In genomic region chrX:133215747-133216146, GRCh38 we compare ENCODE assay signal across 10 cellular contexts. TPM values are rescaled to one million over a fixed set of nuclear protein-coding genes. Genes with fewer than 3 reads are reported as not detected.
DNase-seq lines count a peak whose midpoint lies in the region; ATAC-seq, FAIRE-seq and TF ChIP-seq lines count a peak whose summit lies in the region.
"Had no signal": no experiment of that assay in that cellular context is flagged by ENCODE, and none has a peak within 500 bp of the region (broad histone marks: within the 10 kb centered on the region; RNA-seq: fewer than 3 reads in every experiment).

No MANE protein-coding gene starts in this region.

- no peak for ATAC-seq in activated CD4-positive, alpha-beta T cell treated with anti-CD3 and anti-CD28 coated beads for 36 hours
- ATAC-seq in HG03097 (IDR thresholded peaks at IDR 0.05; ENCODE audit: low FRiP score, unreplicated experiment): no peak

- DNase-seq in activated CD4-positive, alpha-beta T cell treated with anti-CD3 and anti-CD28 coated beads for 36 hours: peak; percentile 7
- no peak for DNase-seq in activated CD4-positive, alpha-beta T cell treated with anti-CD3 and anti-CD28 coated beads, Interleukin-2, amount 50 U/mL, for 1 hour
- DNase-seq in NCI-H345 treated with DMSO at 0.1 percent for 48 hours (lab: John Stamatoyannopoulos, UW; ENCODE audit: unreplicated experiment) (peak; percentile 1), endodermal cell (peak; percentile 64), small intestine (peak; percentile 14)
- DNase-seq in central memory CD4-positive, alpha-beta T cell: no peak
- no peak for DNase-seq in activated T-helper 2 cell treated with anti-CD3 and anti-CD28 coated beads, Interferon-gamma antibody, Interleukin-2, Interleukin-4, amounts not matched to agents 10 μg/mL and 5 μg/mL and 100 μg/mL, durations not matched to agents 14 hours and 24 hours and 36 hours (ENCODE audit: low spot score)

- H3K9ac ChIP-seq in endodermal cell (ENCODE audit: extremely low read depth, low read length, poor library complexity, severe bottlenecking): no peak overlapping the region

- no peak overlapping the region for H3K4me3 Mint-ChIP-seq in activated CD4-positive, alpha-beta T cell treated with anti-CD3 and anti-CD28 coated beads for 36 hours
- H3K4me3 Mint-ChIP-seq in endodermal cell: no peak overlapping the region
- no peak overlapping the region for H3K4me3 Mint-ChIP-seq in activated T-helper 2 cell treated with anti-CD3 and anti-CD28 coated beads, Interferon-gamma antibody, Interleukin-2, Interleukin-4, amounts not matched to agents 10 μg/mL and 5 μg/mL and 100 μg/mL, durations not matched to agents 14 hours and 24 hours and 36 hours (ENCODE audit: low read depth)

- H3K27me3 Mint-ChIP-seq in activated CD4-positive, alpha-beta T cell treated with anti-CD3 and anti-CD28 coated beads for 36 hours: no peaks in the 10 kb centered on the region
- H3K27me3 Mint-ChIP-seq in endodermal cell (ENCODE audit: insufficient read depth): no peaks in the 10 kb centered on the region
- H3K27me3 Mint-ChIP-seq in activated T-helper 2 cell treated with anti-CD3 and anti-CD28 coated beads, Interferon-gamma antibody, Interleukin-2, Interleukin-4, amounts not matched to agents 10 μg/mL and 5 μg/mL and 100 μg/mL, durations not matched to agents 14 hours and 24 hours and 36 hours (ENCODE audit: low read depth): no peaks in the 10 kb centered on the region

- WGBS in endodermal cell (ENCODE audit: insufficient coverage in 1 of 2, insufficient read length in 1 of 2), 2 experiments: 100% methylated on average over 1 of the region's 1 CpG; no CpG with 5 or more reads in 1 of the 2 experiments
- WGBS in small intestine, 3 donors: 68 to 79% (median 71%) methylated on average over 1 of the region's 1 CpG

- H3K27ac Mint-ChIP-seq in activated CD4-positive, alpha-beta T cell treated with anti-CD3 and anti-CD28 coated beads for 36 hours: no peak overlapping the region
- no peak overlapping the region for H3K27ac Mint-ChIP-seq in endodermal cell
- no peak overlapping the region for H3K27ac Mint-ChIP-seq in activated T-helper 2 cell treated with anti-CD3 and anti-CD28 coated beads, Interferon-gamma antibody, Interleukin-2, Interleukin-4, amounts not matched to agents 10 μg/mL and 5 μg/mL and 100 μg/mL, durations not matched to agents 14 hours and 24 hours and 36 hours

- no peaks in the 10 kb centered on the region for H3K4me1 Mint-ChIP-seq in activated CD4-positive, alpha-beta T cell treated with anti-CD3 and anti-CD28 coated beads for 36 hours
- H3K4me1 Mint-ChIP-seq in endodermal cell: peaks cover 7% of the 10 kb centered on the region
- no peaks in the 10 kb centered on the region for H3K4me1 Mint-ChIP-seq in activated T-helper 2 cell treated with anti-CD3 and anti-CD28 coated beads, Interferon-gamma antibody, Interleukin-2, Interleukin-4, amounts not matched to agents 10 μg/mL and 5 μg/mL and 100 μg/mL, durations not matched to agents 14 hours and 24 hours and 36 hours (ENCODE audit: low read depth)

- H3K4me1 ChIP-seq in endodermal cell (ENCODE audit: control insufficient read depth, insufficient read depth, low read length) (no peaks in the 10 kb centered on the region), small intestine (ENCODE audit: control insufficient read depth in 2 of 2, insufficient read depth in 1 of 2, low read depth in 1 of 2, low read length in 1 of 2) (no peaks in the 10 kb centered on the region)
- H3K4me1 ChIP-seq: ascending aorta had no signal

- peak; percentile 81 for TF ChIP-seq CTCF in endodermal cell (conservative IDR thresholded peaks at IDR 0.05)

- CTCF ChIA-PET in activated CD4-positive, alpha-beta T cell treated with anti-CD3 and anti-CD28 coated beads for 36 hours (lab: Charles Lee): no interaction called here

- no peaks in the 10 kb centered on the region for H3K9me3 ChIP-seq in endodermal cell (ENCODE audit: control insufficient read depth, low read length)
- no peaks in the 10 kb centered on the region for H3K9me3 ChIP-seq in small intestine (ENCODE audit: control insufficient read depth, low read depth)
- H3K9me3 ChIP-seq: ascending aorta had no signal

- FAIRE-seq in small intestine (lab: Jason Lieb, UNC): no peak

- H3K27me3 ChIP-seq in endodermal cell (ENCODE audit: control insufficient read depth, insufficient read depth, low read length, poor library complexity, severe bottlenecking) (no peaks in the 10 kb centered on the region), small intestine (ENCODE audit: control insufficient read depth in 2 of 2, insufficient read depth in 2 of 2, low read length in 2 of 2) (no peaks in the 10 kb centered on the region)
- H3K27me3 ChIP-seq: ascending aorta had no signal

- intact Hi-C loops in activated CD4-positive, alpha-beta T cell treated with anti-CD3 and anti-CD28 coated beads for 36 hours (cut with DNase I, micrococcal nuclease): no loop called here
- intact Hi-C loops in activated T-helper 2 cell treated with anti-CD3 and anti-CD28 coated beads, Interferon-gamma antibody, Interleukin-2, Interleukin-4, amounts not matched to agents 10 μg/mL and 5 μg/mL and 100 μg/mL, durations not matched to agents 14 hours and 24 hours and 36 hours (cut with micrococcal nuclease): no loop called here

- H3K36me3 ChIP-seq in endodermal cell (ENCODE audit: control insufficient read depth, insufficient read depth, low read length) (no peaks in the 10 kb centered on the region), small intestine (ENCODE audit: control insufficient read depth in 2 of 2, insufficient read depth in 2 of 2, low read length in 2 of 2) (no peaks in the 10 kb centered on the region)
- H3K36me3 ChIP-seq: ascending aorta had no signal

- H3K36me3 Mint-ChIP-seq in activated CD4-positive, alpha-beta T cell treated with anti-CD3 and anti-CD28 coated beads for 36 hours (ENCODE audit: low read depth): no peaks in the 10 kb centered on the region
- H3K36me3 Mint-ChIP-seq in endodermal cell (ENCODE audit: low read depth): no peaks in the 10 kb centered on the region
- no peaks in the 10 kb centered on the region for H3K36me3 Mint-ChIP-seq in activated T-helper 2 cell treated with anti-CD3 and anti-CD28 coated beads, Interferon-gamma antibody, Interleukin-2, Interleukin-4, amounts not matched to agents 10 μg/mL and 5 μg/mL and 100 μg/mL, durations not matched to agents 14 hours and 24 hours and 36 hours (ENCODE audit: low read depth)

- POLR2A ChIA-PET in activated CD4-positive, alpha-beta T cell treated with anti-CD3 and anti-CD28 coated beads for 36 hours (lab: Charles Lee): no interaction called here

- no peaks in the 10 kb centered on the region for H3K9me3 Mint-ChIP-seq in activated CD4-positive, alpha-beta T cell treated with anti-CD3 and anti-CD28 coated beads for 36 hours (ENCODE audit: low read depth)
- no peaks in the 10 kb centered on the region for H3K9me3 Mint-ChIP-seq in endodermal cell
- no peaks in the 10 kb centered on the region for H3K9me3 Mint-ChIP-seq in activated T-helper 2 cell treated with anti-CD3 and anti-CD28 coated beads, Interferon-gamma antibody, Interleukin-2, Interleukin-4, amounts not matched to agents 10 μg/mL and 5 μg/mL and 100 μg/mL, durations not matched to agents 14 hours and 24 hours and 36 hours

- H3K4me3 ChIP-seq in endodermal cell (ENCODE audit: low read length): no peak overlapping the region
- H3K4me3 ChIP-seq in small intestine (ENCODE audit: low read depth in 1 of 2, low read length in 2 of 2): no peak overlapping the region
- H3K4me3 ChIP-seq: ascending aorta, SK-N-MC had no signal

- no peak overlapping the region for H3K27ac ChIP-seq in endodermal cell (ENCODE audit: low read depth, low read length)
- H3K27ac ChIP-seq in small intestine (ENCODE audit: low read depth in 1 of 2, low read length in 1 of 2): no peak overlapping the region
- H3K27ac ChIP-seq: ascending aorta, SK-N-MC had no signal

RNA-seq across cellular contexts. Expression of gene TFDP3, which starts 2.4 kb away (rescaled TPM):
- not detected for total RNA-seq in activated CD4-positive, alpha-beta T cell treated with anti-CD3 and anti-CD28 coated beads for 36 hours
- not detected for total RNA-seq in endodermal cell
- not detected for polyA plus RNA-seq in endodermal cell (2013, experiment 1 of 2)
- polyA plus RNA-seq in endodermal cell (2013, experiment 2 of 2): not detected
- polyA plus RNA-seq in small intestine: not detected
- not detected in 2 replicates for total RNA-seq in activated T-helper 2 cell treated with anti-CD3 and anti-CD28 coated beads, Interferon-gamma antibody, Interleukin-2, Interleukin-4, amounts not matched to agents 10 μg/mL and 5 μg/mL and 100 μg/mL, durations not matched to agents 14 hours and 24 hours and 36 hours
- total RNA-seq: ascending aorta had no signal

Comparison
In these comparisons a context has a peak if more than half of its experiments do, and no peak if none do; other contexts are left out.
1. DNase-seq: peak in activated CD4-positive, alpha-beta T cell treated with anti-CD3 and anti-CD28 coated beads for 36 hours (single experiment), NCI-H345 treated with DMSO at 0.1 percent for 48 hours (single experiment), endodermal cell (single experiment) and small intestine (single experiment); none in activated CD4-positive, alpha-beta T cell treated with anti-CD3 and anti-CD28 coated beads, Interleukin-2, amount 50 U/mL, for 1 hour (single experiment), central memory CD4-positive, alpha-beta T cell (single experiment) and activated T-helper 2 cell treated with anti-CD3 and anti-CD28 coated beads, Interferon-gamma antibody, Interleukin-2, Interleukin-4, amounts not matched to agents 10 μg/mL and 5 μg/mL and 100 μg/mL, durations not matched to agents 14 hours and 24 hours and 36 hours (single experiment).